In genomic region chr10:112475565-112476233, GRCh38 we compare ENCODE assay signal across 10 cellular contexts. TPM values are rescaled to one million over a fixed set of nuclear protein-coding genes. Genes with fewer than 3 reads are reported as not detected.
A peak's percentile ranks its signal among the peaks of the same experiment; 100 is the strongest.
DNase-seq lines count a peak whose midpoint lies in the region; ATAC-seq and TF ChIP-seq lines count a peak whose summit lies in the region.
"Had no signal": no experiment of that assay in that cellular context is flagged by ENCODE, and none has a peak within 500 bp of the region (broad histone marks: within the 10 kb centered on the region; RNA-seq: fewer than 3 reads in every experiment).

No MANE protein-coding gene starts in this region.

- no peaks in the 10 kb centered on the region for H3K27me3 ChIP-seq in Loucy (ENCODE audit: insufficient read depth, low read length, poor library complexity, severe bottlenecking)

- ATAC-seq in GM21515 (IDR thresholded peaks at IDR 0.05; ENCODE audit: unreplicated experiment) (no peak), GM18505 (IDR thresholded peaks at IDR 0.05; ENCODE audit: unreplicated experiment) (no peak), GM18511 (IDR thresholded peaks at IDR 0.05; ENCODE audit: unreplicated experiment) (no peak)
- ATAC-seq: activated CD4-positive, alpha-beta T cell treated with anti-CD3 and anti-CD28 coated beads for 36 hours had no signal

- DNase-seq in ELR (ENCODE audit: low read depth), result peak; percentile 44
- DNase-seq in chondrocyte (ENCODE audit: low spot score), result no peak
- no peak for DNase-seq in nephron progenitor cell
- no peak for DNase-seq in islet precursor cell
- DNase-seq: activated CD4-positive, alpha-beta T cell treated with anti-CD3 and anti-CD28 coated beads for 36 hours; erythroblast had no signal

- no peak overlapping the region for H2AFZ ChIP-seq in Loucy (ENCODE audit: low read length)

- no peak overlapping the region for H3K4me2 ChIP-seq in Loucy (ENCODE audit: low read depth, low read length, poor library complexity, severe bottlenecking)

- no peaks in the 10 kb centered on the region for H3K79me2 ChIP-seq in Loucy (ENCODE audit: insufficient read depth, low read length)

- H3K4me3 Mint-ChIP-seq in chondrocyte (ENCODE audit: unreplicated experiment) (no peak overlapping the region), nephron progenitor cell (no peak overlapping the region)
- H3K4me3 Mint-ChIP-seq: activated CD4-positive, alpha-beta T cell treated with anti-CD3 and anti-CD28 coated beads for 36 hours had no signal

- no peaks in the 10 kb centered on the region for H3K9me3 Mint-ChIP-seq in chondrocyte (ENCODE audit: low read depth)
- H3K9me3 Mint-ChIP-seq in nephron progenitor cell, result no peaks in the 10 kb centered on the region

- no peak overlapping the region for H3K9ac ChIP-seq in Loucy (ENCODE audit: low read depth, low read length, poor library complexity, severe bottlenecking)

- TF ChIP-seq POLR2A in GM18505 (IDR thresholded peaks at IDR 0.05; ENCODE audit: borderline replicate concordance, extremely low read depth, insufficient read depth, insufficient read length), result no peak

- no peaks in the 10 kb centered on the region for H4K20me1 ChIP-seq in Loucy (ENCODE audit: insufficient read depth, low read length, poor library complexity, severe bottlenecking)

- peaks cover 8% of the 10 kb centered on the region for H3K4me1 Mint-ChIP-seq in chondrocyte (ENCODE audit: low read depth)
- H3K4me1 Mint-ChIP-seq in nephron progenitor cell, result no peaks in the 10 kb centered on the region

- H3K36me3 ChIP-seq in Loucy (ENCODE audit: insufficient read depth, low read length), result no peaks in the 10 kb centered on the region

- no peaks in the 10 kb centered on the region for H3K9me2 ChIP-seq in Loucy (replicated peaks; ENCODE audit: low read depth, low read length)

- TF ChIP-seq CTCF in Loucy (conservative IDR thresholded peaks at IDR 0.05; ENCODE audit: low read length) (peak; percentile 78), chondrocyte (IDR thresholded peaks at IDR 0.05) (peak; percentile 85), nephron progenitor cell (IDR thresholded peaks at IDR 0.05) (peak; percentile 6)

- H3K4me1 ChIP-seq in Loucy (ENCODE audit: insufficient read depth, low read length, poor library complexity, severe bottlenecking), result no peaks in the 10 kb centered on the region

- H3K27ac Mint-ChIP-seq in chondrocyte (ENCODE audit: unreplicated experiment), result no peak overlapping the region
- no peak overlapping the region for H3K27ac Mint-ChIP-seq in nephron progenitor cell
- H3K27ac Mint-ChIP-seq: activated CD4-positive, alpha-beta T cell treated with anti-CD3 and anti-CD28 coated beads for 36 hours had no signal

- H3K27me3 Mint-ChIP-seq in chondrocyte (ENCODE audit: low read depth) (no peaks in the 10 kb centered on the region), nephron progenitor cell (ENCODE audit: low read depth, poor library complexity) (no peaks in the 10 kb centered on the region)
- H3K27me3 Mint-ChIP-seq: activated CD4-positive, alpha-beta T cell treated with anti-CD3 and anti-CD28 coated beads for 36 hours had no signal

- H3F3A ChIP-seq in Loucy (ENCODE audit: low read depth), result no peaks in the 10 kb centered on the region

- no peaks in the 10 kb centered on the region for H3K9me3 ChIP-seq in Loucy (ENCODE audit: insufficient read depth, low read depth, low read length)

- no peak overlapping the region for H3K4me3 ChIP-seq in Loucy (ENCODE audit: low read length, poor library complexity, severe bottlenecking)

- H3K36me3 Mint-ChIP-seq in chondrocyte (ENCODE audit: low read depth) (no peaks in the 10 kb centered on the region), nephron progenitor cell (ENCODE audit: low read depth) (peaks cover 5% of the 10 kb centered on the region)

RNA-seq across cellular contexts. Expression of gene VTI1A, which starts 28.7 kb away (rescaled TPM):
- 22.7 to 31.1 TPM (median 23.0 TPM) in 3 replicates for total RNA-seq in chondrocyte

RNA-seq across cellular contexts. Expression of gene ZDHHC6, which starts 29.0 kb away (rescaled TPM):
- total RNA-seq in chondrocyte, result 23.4 to 30.9 TPM (median 25.5 TPM) in 3 replicates

Comparison
In these comparisons a context has a peak if more than half of its experiments do, and no peak if none do; other contexts are left out.
1. CTCF ChIP-seq: peak in every context shown above with its lines; median percentile 85 in chondrocyte; 78 in Loucy; 6 in nephron progenitor cell.